Comparison of ENCODE assay signal across 17 cellular contexts in genomic region chr4:151537726-151538125, GRCh38.
DNase-seq lines count a peak whose midpoint lies in the region; ATAC-seq, FAIRE-seq and TF ChIP-seq lines count a peak whose summit lies in the region.
"Had no signal": no experiment of that assay in that cellular context is flagged by ENCODE, and none has a peak within 500 bp of the region (broad histone marks: within the 10 kb centered on the region; RNA-seq: fewer than 3 reads in every experiment).

No MANE protein-coding gene starts in this region.

- no peak overlapping the region for H3K27ac ChIP-seq in IMR-90 (ENCODE audit: insufficient read depth, low read length)
- H3K27ac ChIP-seq: BLaER1, esophagus muscularis mucosa, vagina had no signal

- TF ChIP-seq POLR2A in IMR-90 (IDR thresholded peaks at IDR 0.05; ENCODE audit: low read depth, low read length) (no peak), GM12891 (IDR thresholded peaks at IDR 0.05; ENCODE audit: low read depth, low read length) (no peak)

- no peaks in the 10 kb centered on the region for H3K27me3 ChIP-seq in IMR-90 (ENCODE audit: control insufficient read depth, insufficient read depth, low read length)
- H3K27me3 ChIP-seq: BLaER1, esophagus muscularis mucosa, vagina had no signal

- POLR2A ChIA-PET in IMR-90 (lab: Charles Lee; ENCODE audit: unreplicated experiment), result interaction anchor here (0.6 kb wide), 1 partner anchor 218 kb away, joined by 3 read pairs; no protein-coding TSS in a partner anchor

- H3K9me3 ChIP-seq in IMR-90 (ENCODE audit: control insufficient read depth, insufficient read depth, low read length), result no peaks in the 10 kb centered on the region
- H3K9me3 ChIP-seq: BLaER1, esophagus muscularis mucosa, vagina had no signal

- H2AK9ac ChIP-seq in IMR-90 (replicated peaks; ENCODE audit: low read depth, low read length, poor library complexity), result no peak overlapping the region

- H3K23ac ChIP-seq in IMR-90 (ENCODE audit: low read depth, low read length), result no peak overlapping the region

- BruUV-seq in IMR-90 (replicated peaks; lab: Mats Ljungman, UMichigan), result no TSS peak

- H3K4me1 ChIP-seq in IMR-90 (ENCODE audit: control insufficient read depth, insufficient read depth, low read length), result no peaks in the 10 kb centered on the region; the same call in 1 of the 2 replicates

- H4K20me1 ChIP-seq in IMR-90 (ENCODE audit: insufficient read depth, low read length), result no peaks in the 10 kb centered on the region
- H4K20me1 ChIP-seq: BLaER1 had no signal

- no CpG with 5 or more reads among the region's 1 CpG for WGBS in IMR-90 (ENCODE audit: extremely low coverage in 2 of 2, insufficient read length in 1 of 2), 2 experiments

- H3K9ac ChIP-seq in IMR-90 (ENCODE audit: low read depth, low read length), result no peak overlapping the region
- H3K9ac ChIP-seq: BLaER1 had no signal

- H3K18ac ChIP-seq in IMR-90 (ENCODE audit: low read depth, low read length), result no peak overlapping the region

- H3K36me3 ChIP-seq in IMR-90 (ENCODE audit: control insufficient read depth, insufficient read depth, low read length), result no peaks in the 10 kb centered on the region
- H3K36me3 ChIP-seq: BLaER1, esophagus muscularis mucosa, vagina had no signal

- no peak for FAIRE-seq in GM12891 (lab: Jason Lieb, UNC)
- FAIRE-seq: H54 had no signal

- no peak overlapping the region for H2BK15ac ChIP-seq in IMR-90 (ENCODE audit: low read depth, low read length)

- intact Hi-C loops in IMR-90 (cut with micrococcal nuclease), result no loop called here

- CTCF ChIA-PET in IMR-90 (lab: Yijun Ruan, JAX), result no interaction called here

- H3K9me1 ChIP-seq in IMR-90 (ENCODE audit: insufficient read depth, low read length), result no peaks in the 10 kb centered on the region

- no peak overlapping the region for H3K4ac ChIP-seq in IMR-90 (ENCODE audit: low read depth, low read length)

- dilution Hi-C loops in IMR-90 (cut with HindIII; ENCODE audit: low sequenced_read_pairs, unreplicated experiment), result no loop called here

- no peak overlapping the region for H2AFZ ChIP-seq in IMR-90 (replicated peaks; ENCODE audit: low read length, poor library complexity)

- TF ChIP-seq CTCF in IMR-90 (conservative IDR thresholded peaks at IDR 0.05; ENCODE audit: low read depth, low read length), result no peak
- TF ChIP-seq CTCF in astrocyte of the spinal cord (IDR thresholded peaks at IDR 0.05; ENCODE audit: low read depth, low read length), result no peak

- H3K4me3 ChIP-seq in IMR-90 (ENCODE audit: insufficient read depth, low read depth, low read length), result no peak overlapping the region
- H3K4me3 ChIP-seq in astrocyte of the spinal cord (ENCODE audit: low read depth, low read length), result no peak overlapping the region
- H3K4me3 ChIP-seq: BLaER1, esophagus muscularis mucosa, lung, vagina had no signal

- no peak for DNase-seq in IMR-90
- peak; percentile 45 for DNase-seq in astrocyte of the spinal cord (ENCODE audit: low read depth, low spot score)
- DNase-seq in foreskin melanocyte, result peak; percentile 23
- DNase-seq in stromal cell of bone marrow (ENCODE audit: low read depth), result peak; percentile 43
- DNase-seq in GM12891 (ENCODE audit: insufficient read length, low spot score), result no peak
- DNase-seq in NCI-H2107 (lab: John Stamatoyannopoulos, UW), result no peak
- DNase-seq: activated CD4-positive, alpha-beta memory T cell treated with anti-CD3 and anti-CD28 coated beads, Interleukin-2, amount 10 ng/mL, durations not matched to agents 7 days and 5 days; DMS53; NCI-H1417 treated with DMSO at 0.1 percent for 48 hours; PC-3; SW 1271 had no signal

- ATAC-seq in IMR-90 (ENCODE audit: low read depth) (no peak), GM18907 (IDR thresholded peaks at IDR 0.05; ENCODE audit: unreplicated experiment) (no peak)
- ATAC-seq: PC-3 had no signal

- H2AK5ac ChIP-seq in IMR-90 (ENCODE audit: low read depth, low read length), result no peak overlapping the region

- H3K79me1 ChIP-seq in IMR-90 (ENCODE audit: low read depth in 1 of 2, low read length in 2 of 2), result no peaks in the 10 kb centered on the region

- H2BK120ac ChIP-seq in IMR-90 (ENCODE audit: low read depth, low read length), result no peak overlapping the region

- no peak overlapping the region for H2BK20ac ChIP-seq in IMR-90 (ENCODE audit: low read depth, low read length)

- H3K56ac ChIP-seq in IMR-90 (ENCODE audit: extremely low read depth, insufficient read depth, low read length), result no peak overlapping the region

- no peak overlapping the region for H4K5ac ChIP-seq in IMR-90 (ENCODE audit: low read depth, low read length)

- no peak overlapping the region for H4K91ac ChIP-seq in IMR-90 (ENCODE audit: insufficient read depth, low read depth, low read length)

- no peak overlapping the region for H3K4me2 ChIP-seq in IMR-90 (ENCODE audit: low read depth, low read length)
- H3K4me2 ChIP-seq: BLaER1 had no signal

- no peak overlapping the region for H3K14ac ChIP-seq in IMR-90 (replicated peaks; ENCODE audit: low read depth, low read length)

- TF ChIP-seq RAD21 in IMR-90 (IDR thresholded peaks at IDR 0.05; ENCODE audit: low read length), result no peak

- H2BK5ac ChIP-seq in IMR-90 (ENCODE audit: low read depth, low read length, poor library complexity, severe bottlenecking), result no peak overlapping the region

- in situ Hi-C loops in IMR-90 (cut with MboI; ENCODE audit: low sequenced_read_pairs) (no loop called here), astrocyte of the spinal cord (cut with HindIII; ENCODE audit: low sequenced_read_pairs) (no loop called here)

- H4K8ac ChIP-seq in IMR-90 (ENCODE audit: low read depth in 2 of 2, low read length in 2 of 2), result no peak overlapping the region

TF ChIP-seq in IMR-90, 13 proteins besides CTCF, POLR2A, EP300 and RAD21:
- TF ChIP-seq CHD1 (IDR thresholded peaks at IDR 0.05; ENCODE audit: low read depth, low read length) (no peak), CEBPB (IDR thresholded peaks at IDR 0.05; ENCODE audit: low read depth, low read length) (0 out of 2 replicates have a peak, but pooled peaks have one; percentile 19)

TF ChIP-seq in GM12891, 5 proteins besides CTCF, POLR2A, EP300 and RAD21:
- TF ChIP-seq POLR2AphosphoS5 (IDR thresholded peaks at IDR 0.05; ENCODE audit: low read depth, low read length) (no peak), POU2F2 (IDR thresholded peaks at IDR 0.05; ENCODE audit: low read depth, low read length) (no peak), SPI1 (IDR thresholded peaks at IDR 0.05; ENCODE audit: low read depth, low read length) (no peak), TAF1 (IDR thresholded peaks at IDR 0.05; ENCODE audit: low read depth, low read length) (no peak), PAX5 (IDR thresholded peaks at IDR 0.05; ENCODE audit: insufficient read depth, low read length, severe bottlenecking) (no peak)

Comparison
In these comparisons a context has a peak if more than half of its experiments do, and no peak if none do; other contexts are left out.
1. DNase-seq: peak in astrocyte of the spinal cord (single experiment), foreskin melanocyte (single experiment) and stromal cell of bone marrow (single experiment); none in IMR-90 (single experiment), GM12891 (single experiment) and NCI-H2107 (single experiment).